22 cellular contexts compared by ENCODE assay signal in genomic region chr11:78270993-78271392, GRCh38.
DNase-seq lines count a peak whose midpoint lies in the region; TF ChIP-seq lines count a peak whose summit lies in the region.
"Had no signal": no experiment of that assay in that cellular context is flagged by ENCODE, and none has a peak within 500 bp of the region (broad histone marks: within the 10 kb centered on the region; RNA-seq: fewer than 3 reads in every experiment).

No MANE protein-coding gene starts in this region.

- intact Hi-C loops in head of caudate nucleus (cut with DNase I), result no loop called here

- no peak overlapping the region for H3K4me3 Mint-ChIP-seq in nephron
- H3K4me3 Mint-ChIP-seq: B cell; CD4-positive, CD25-positive, alpha-beta regulatory T cell; H9 had no signal

- peak overlapping the region in 2 of 3 experiments; percentile 75 to 98 for H3K27ac Mint-ChIP-seq in nephron
- H3K27ac Mint-ChIP-seq: B cell; CD4-positive, CD25-positive, alpha-beta regulatory T cell; H9 had no signal

- peak overlapping the region; percentile 71 for H3K27ac ChIP-seq in angular gyrus (ENCODE audit: low read depth, low read length)
- peak overlapping the region; percentile 90 for H3K27ac ChIP-seq in temporal lobe (ENCODE audit: low read depth, low read length)
- H3K27ac ChIP-seq: SJCRH30 had no signal

- peaks cover 31% of the 10 kb centered on the region for H3K36me3 Mint-ChIP-seq in nephron (ENCODE audit: low read depth)
- H3K36me3 Mint-ChIP-seq: CD4-positive, CD25-positive, alpha-beta regulatory T cell had no signal

- H3K9me3 Mint-ChIP-seq in nephron, result peaks cover 27% of the 10 kb centered on the region

- H3K27me3 Mint-ChIP-seq in nephron (ENCODE audit: low read depth), result no peaks in the 10 kb centered on the region
- H3K27me3 Mint-ChIP-seq: B cell had no signal

- DNase-seq in head of caudate nucleus (peak in 29 of 42 donors; percentile 16 to 77 (median 42)), NCI-H2196 (lab: John Stamatoyannopoulos, UW; ENCODE audit: unreplicated experiment) (no peak), dermis blood vessel endothelial cell (no peak), NOMO-1 treated with DMSO at 0.1 percent for 48 hours (lab: John Stamatoyannopoulos, UW; ENCODE audit: unreplicated experiment) (no peak)
- DNase-seq: Caco-2; CD4-positive, CD25-positive, alpha-beta regulatory T cell; DMS153; EL; H9; Karpas-422; MM.1S; NCI-H1105; NCI-H1694 treated with DMSO at 0.1 percent for 48 hours; NCI-H446; NCI-H69; OCI-M1; RPMI8226; SJCRH30 had no signal

- peaks cover 36% of the 10 kb centered on the region for H3K4me1 Mint-ChIP-seq in nephron
- H3K4me1 Mint-ChIP-seq: B cell; CD4-positive, CD25-positive, alpha-beta regulatory T cell had no signal

- TF ChIP-seq CTCF in nephron (IDR thresholded peaks at IDR 0.05; ENCODE audit: unreplicated experiment in 3 of 3), result no peak

Comparison
In these comparisons a context has a peak if more than half of its experiments do, and no peak if none do; other contexts are left out.
1. DNase-seq: peak in head of caudate nucleus (29 of 42); none in NCI-H2196 (single experiment), dermis blood vessel endothelial cell (single experiment) and NOMO-1 treated with DMSO at 0.1 percent for 48 hours (single experiment).